ENCODE assay signal across 8 cellular contexts in genomic region chr16:69131749-69132423, GRCh38. TPM values are rescaled to one million over a fixed set of nuclear protein-coding genes. Genes with fewer than 3 reads are reported as not detected.
DNase-seq lines count a peak whose midpoint lies in the region; ATAC-seq, FAIRE-seq and TF ChIP-seq lines count a peak whose summit lies in the region.

No MANE protein-coding gene starts in this region.

- H3K27me3 ChIP-seq in bronchial epithelial cell (ENCODE audit: control insufficient read depth, insufficient read depth, low read length) = no peaks in the 10 kb centered on the region
- no peaks in the 10 kb centered on the region for H3K27me3 ChIP-seq in keratinocyte (ENCODE audit: control insufficient read depth, extremely low read depth, insufficient read depth, low read length)

- peaks cover 2% of the 10 kb centered on the region for H4K20me1 ChIP-seq in keratinocyte (ENCODE audit: control insufficient read depth, extremely low read depth, insufficient read depth, low read length)

- H3K27ac ChIP-seq in VCaP (peak overlapping the region; percentile 86), keratinocyte (ENCODE audit: control insufficient read depth, insufficient read depth, low read length) (peak overlapping the region; percentile 89)

- ATAC-seq in HG02798 (IDR thresholded peaks at IDR 0.05; ENCODE audit: poor library complexity, unreplicated experiment) = peak; percentile 50

- peaks cover 21% of the 10 kb centered on the region for H3K4me1 ChIP-seq in keratinocyte (ENCODE audit: control insufficient read depth, extremely low read depth, insufficient read depth, low read length)

- FAIRE-seq in GM12892 (lab: Jason Lieb, UNC) (peak; percentile 60), bronchial epithelial cell (lab: Jason Lieb, UNC) (no peak), keratinocyte (lab: Jason Lieb, UNC) (no peak)

- H3K9me3 ChIP-seq in keratinocyte (ENCODE audit: control insufficient read depth, low read depth, low read length) = no peaks in the 10 kb centered on the region

- no peak for TF ChIP-seq CTCF in VCaP (conservative IDR thresholded peaks at IDR 0.05)
- TF ChIP-seq CTCF in bronchial epithelial cell (IDR thresholded peaks at IDR 0.05; ENCODE audit: insufficient read depth, low read length, severe bottlenecking) = no peak
- peak in 1 of 3 experiments; percentile 1 for TF ChIP-seq CTCF in keratinocyte (optimal IDR thresholded peaks at IDR 0.05 in 1 of 3, IDR thresholded peaks at IDR 0.05 in 1 of 3, conservative IDR thresholded peaks at IDR 0.05 in 1 of 3; ENCODE audit: extremely low read depth in 1 of 3, insufficient read depth in 2 of 3, low read length in 3 of 3)

- DNase-seq in GM12892 (ENCODE audit: insufficient read length) (peak; percentile 89), NCI-H146 treated with DMSO at 0.1 percent for 48 hours (lab: John Stamatoyannopoulos, UW; ENCODE audit: unreplicated experiment) (peak; percentile 50), bronchial epithelial cell (ENCODE audit: low read depth) (peak; percentile 50), keratinocyte (ENCODE audit: low read depth, low spot score) (no peak), inferior parietal cortex (ENCODE audit: extremely low spot score) (no peak)
- DNase-seq in stimulated activated CD4-positive, alpha-beta T cell treated with anti-CD3 and anti-CD28 coated beads, Interleukin-12 subunit alpha, Interleukin-12 subunit beta, amount 100 ng/mL, for 48 hours (ENCODE audit: low read depth in 2 of 3, low spot score in 1 of 3) = peak; percentile 64 to 79 (median 66)

- peaks cover 89% of the 10 kb centered on the region for H3K79me2 ChIP-seq in keratinocyte (ENCODE audit: control insufficient read depth, insufficient read depth, low read length)

- peak overlapping the region; percentile 96 for H3K9ac ChIP-seq in keratinocyte (ENCODE audit: control insufficient read depth, extremely low read depth, insufficient read depth, low read length)

- peak overlapping the region; percentile 92 for H3K4me2 ChIP-seq in keratinocyte (ENCODE audit: control insufficient read depth, extremely low read depth, insufficient read depth, low read depth, low read length)

- H3K4me3 ChIP-seq in bronchial epithelial cell (ENCODE audit: low read depth, low read length) (peak overlapping the region; percentile 97), keratinocyte (ENCODE audit: control insufficient read depth in 2 of 3, extremely low read depth in 1 of 3, insufficient read depth in 2 of 3, low read depth in 1 of 3, low read length in 3 of 3) (peak overlapping the region; percentile 95 to 99 (median 96))

- H3K36me3 ChIP-seq in bronchial epithelial cell (ENCODE audit: control insufficient read depth, insufficient read depth, low read length) (peaks cover 1% of the 10 kb centered on the region), keratinocyte (ENCODE audit: control insufficient read depth in 2 of 2, extremely low read depth in 1 of 2, insufficient read depth in 2 of 2, low read length in 2 of 2) (peaks cover 7 to 22% of the 10 kb centered on the region in 2 experiments)

- H2AFZ ChIP-seq in keratinocyte (ENCODE audit: control insufficient read depth, low read length) = peak overlapping the region; percentile 33

- peak; percentile 15 for TF ChIP-seq POLR2A in GM12892 (IDR thresholded peaks at IDR 0.05; ENCODE audit: low read depth, low read length)

- dilution Hi-C loops in keratinocyte (cut with MboI; ENCODE audit: extremely low pct_ligation_motif_present, low sequenced_read_pairs) = no loop called here

- peaks cover 3% of the 10 kb centered on the region for H3K9me1 ChIP-seq in keratinocyte (ENCODE audit: control insufficient read depth, extremely low read depth, insufficient read depth, low read length)

RNA-seq across cellular contexts. Expression of gene CHTF8, which starts 0.5 kb away (rescaled TPM):
- 73.6 TPM for polyA plus RNA-seq in GM12892 (2012; ENCODE audit: missing spikeins)
- total RNA-seq in bronchial epithelial cell = 34.8 and 42.0 TPM in 2 replicates
- 96.0 to 120 TPM (median 118 TPM) in 3 replicates for polyA plus RNA-seq in keratinocyte
- 29.3 TPM for polyA plus RNA-seq in keratinocyte (2011; ENCODE audit: low read depth)
- polyA plus RNA-seq in keratinocyte (2011; cell fraction: cytosol; rRNA removed) = 108 and 111 TPM in 2 replicates
- polyA plus RNA-seq in keratinocyte (2011; cell fraction: nucleus; rRNA removed) = 68.5 and 93.5 TPM in 2 replicates
- polyA plus RNA-seq in keratinocyte (2012; ENCODE audit: low replicate concordance) = 67.7 and 113 TPM in 2 replicates
- polyA minus RNA-seq in keratinocyte = 145 to 246 TPM (median 171 TPM) in 3 replicates
- polyA minus RNA-seq in keratinocyte (2011; cell fraction: cytosol; rRNA and poly(A)+ RNA removed) = 132 TPM
- polyA minus RNA-seq in keratinocyte (2011; cell fraction: nucleus; rRNA and poly(A)+ RNA removed) = 50.0 and 62.5 TPM in 2 replicates

RNA-seq across cellular contexts. Expression of gene UTP4, which starts 0.6 kb away (rescaled TPM):
- polyA plus RNA-seq in GM12892 (2012; ENCODE audit: missing spikeins) = 48.5 TPM
- total RNA-seq in bronchial epithelial cell = 12.8 and 21.9 TPM in 2 replicates
- polyA plus RNA-seq in keratinocyte = 87.7 to 107 TPM (median 106 TPM) in 3 replicates
- polyA plus RNA-seq in keratinocyte (2011; ENCODE audit: low read depth) = 43.0 TPM
- polyA plus RNA-seq in keratinocyte (2011; cell fraction: cytosol; rRNA removed) = 65.9 and 94.9 TPM in 2 replicates
- polyA plus RNA-seq in keratinocyte (2011; cell fraction: nucleus; rRNA removed) = 66.5 and 72.3 TPM in 2 replicates
- 34.6 and 63.3 TPM in 2 replicates for polyA plus RNA-seq in keratinocyte (2012; ENCODE audit: low replicate concordance)
- polyA minus RNA-seq in keratinocyte = 111 to 126 TPM (median 114 TPM) in 3 replicates
- polyA minus RNA-seq in keratinocyte (2011; cell fraction: cytosol; rRNA and poly(A)+ RNA removed) = 55.1 TPM
- 30.9 and 46.2 TPM in 2 replicates for polyA minus RNA-seq in keratinocyte (2011; cell fraction: nucleus; rRNA and poly(A)+ RNA removed)

RNA-seq across cellular contexts. Expression of gene HAS3, which starts 26.4 kb away (rescaled TPM):
- polyA plus RNA-seq in GM12892 (2012; ENCODE audit: missing spikeins) = 0.38 TPM
- 4.7 and 8.4 TPM in 2 replicates for total RNA-seq in bronchial epithelial cell
- polyA plus RNA-seq in keratinocyte = 132 to 278 TPM (median 143 TPM) in 3 replicates
- polyA plus RNA-seq in keratinocyte (2011; ENCODE audit: low read depth) = 39.0 TPM
- 76.7 and 81.1 TPM in 2 replicates for polyA plus RNA-seq in keratinocyte (2011; cell fraction: cytosol; rRNA removed)
- 341 and 434 TPM in 2 replicates for polyA plus RNA-seq in keratinocyte (2011; cell fraction: nucleus; rRNA removed)
- polyA plus RNA-seq in keratinocyte (2012; ENCODE audit: low replicate concordance) = 69.7 and 135 TPM in 2 replicates
- 225 to 420 TPM (median 232 TPM) in 3 replicates for polyA minus RNA-seq in keratinocyte
- 323 TPM for polyA minus RNA-seq in keratinocyte (2011; cell fraction: cytosol; rRNA and poly(A)+ RNA removed)
- 451 and 616 TPM in 2 replicates for polyA minus RNA-seq in keratinocyte (2011; cell fraction: nucleus; rRNA and poly(A)+ RNA removed)

RNA-seq across cellular contexts. Expression of gene SNTB2, which starts 55.1 kb away (rescaled TPM):
- polyA plus RNA-seq in GM12892 (2012; ENCODE audit: missing spikeins) = 3.3 TPM
- total RNA-seq in bronchial epithelial cell = 10.5 and 24.3 TPM in 2 replicates
- 11.2 to 15.9 TPM (median 13.7 TPM) in 3 replicates for polyA plus RNA-seq in keratinocyte
- polyA plus RNA-seq in keratinocyte (2011; ENCODE audit: low read depth) = 2.8 TPM
- polyA plus RNA-seq in keratinocyte (2011; cell fraction: cytosol; rRNA removed) = 5.3 and 8.8 TPM in 2 replicates
- polyA plus RNA-seq in keratinocyte (2011; cell fraction: nucleus; rRNA removed) = 15.7 and 15.8 TPM in 2 replicates
- polyA plus RNA-seq in keratinocyte (2012; ENCODE audit: low replicate concordance) = 4.2 and 6.7 TPM in 2 replicates
- polyA minus RNA-seq in keratinocyte = 16.2 to 32.1 TPM (median 19.4 TPM) in 3 replicates
- 35.5 TPM for polyA minus RNA-seq in keratinocyte (2011; cell fraction: cytosol; rRNA and poly(A)+ RNA removed)
- polyA minus RNA-seq in keratinocyte (2011; cell fraction: nucleus; rRNA and poly(A)+ RNA removed) = 16.6 and 31.2 TPM in 2 replicates

Comparison
In these comparisons a context has a peak if more than half of its experiments do, and no peak if none do; other contexts are left out.
1. DNase-seq: peak in GM12892 (single experiment), NCI-H146 treated with DMSO at 0.1 percent for 48 hours (single experiment), bronchial epithelial cell (single experiment) and stimulated activated CD4-positive, alpha-beta T cell treated with anti-CD3 and anti-CD28 coated beads, Interleukin-12 subunit alpha, Interleukin-12 subunit beta, amount 100 ng/mL, for 48 hours (3 of 3); none in keratinocyte (single experiment) and inferior parietal cortex (single experiment).